In the genomic region with DNA sequence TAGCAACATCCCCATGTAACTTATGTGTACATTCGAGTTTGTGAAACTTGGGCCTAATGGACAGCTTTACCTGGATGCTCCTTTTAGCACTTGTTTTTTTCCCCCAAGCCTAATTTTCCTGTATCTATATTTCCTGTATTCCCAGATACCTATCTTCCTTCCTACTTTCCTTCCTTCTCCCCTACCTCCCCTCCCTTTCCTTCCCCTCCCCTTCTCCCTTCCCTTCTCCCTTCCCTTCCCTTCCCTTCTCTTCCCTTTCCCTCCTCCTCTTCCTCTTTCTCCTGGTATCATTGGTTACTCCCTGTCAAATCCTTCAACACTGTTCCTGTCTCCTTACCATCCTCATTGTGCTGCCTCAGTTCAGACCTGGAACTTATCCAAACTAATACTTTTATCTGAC, we compare ENCODE assay signal across 3 cellular contexts.
TF ChIP-seq lines count a peak whose summit lies in the region.

No MANE protein-coding gene starts in this region.

TF ChIP-seq in HCT116, 20 proteins besides CTCF, POLR2A, EP300 and RAD21:
- TF ChIP-seq TCF7L2 (IDR thresholded peaks at IDR 0.05; ENCODE audit: borderline replicate concordance, extremely low read depth, insufficient read depth, insufficient read length): no peak
- TF ChIP-seq, protein P1, sequence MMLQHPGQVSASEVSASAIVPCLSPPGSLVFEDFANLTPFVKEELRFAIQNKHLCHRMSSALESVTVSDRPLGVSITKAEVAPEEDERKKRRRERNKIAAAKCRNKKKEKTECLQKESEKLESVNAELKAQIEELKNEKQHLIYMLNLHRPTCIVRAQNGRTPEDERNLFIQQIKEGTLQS (IDR thresholded peaks at IDR 0.05): no peak
- TF ChIP-seq, protein P2, sequence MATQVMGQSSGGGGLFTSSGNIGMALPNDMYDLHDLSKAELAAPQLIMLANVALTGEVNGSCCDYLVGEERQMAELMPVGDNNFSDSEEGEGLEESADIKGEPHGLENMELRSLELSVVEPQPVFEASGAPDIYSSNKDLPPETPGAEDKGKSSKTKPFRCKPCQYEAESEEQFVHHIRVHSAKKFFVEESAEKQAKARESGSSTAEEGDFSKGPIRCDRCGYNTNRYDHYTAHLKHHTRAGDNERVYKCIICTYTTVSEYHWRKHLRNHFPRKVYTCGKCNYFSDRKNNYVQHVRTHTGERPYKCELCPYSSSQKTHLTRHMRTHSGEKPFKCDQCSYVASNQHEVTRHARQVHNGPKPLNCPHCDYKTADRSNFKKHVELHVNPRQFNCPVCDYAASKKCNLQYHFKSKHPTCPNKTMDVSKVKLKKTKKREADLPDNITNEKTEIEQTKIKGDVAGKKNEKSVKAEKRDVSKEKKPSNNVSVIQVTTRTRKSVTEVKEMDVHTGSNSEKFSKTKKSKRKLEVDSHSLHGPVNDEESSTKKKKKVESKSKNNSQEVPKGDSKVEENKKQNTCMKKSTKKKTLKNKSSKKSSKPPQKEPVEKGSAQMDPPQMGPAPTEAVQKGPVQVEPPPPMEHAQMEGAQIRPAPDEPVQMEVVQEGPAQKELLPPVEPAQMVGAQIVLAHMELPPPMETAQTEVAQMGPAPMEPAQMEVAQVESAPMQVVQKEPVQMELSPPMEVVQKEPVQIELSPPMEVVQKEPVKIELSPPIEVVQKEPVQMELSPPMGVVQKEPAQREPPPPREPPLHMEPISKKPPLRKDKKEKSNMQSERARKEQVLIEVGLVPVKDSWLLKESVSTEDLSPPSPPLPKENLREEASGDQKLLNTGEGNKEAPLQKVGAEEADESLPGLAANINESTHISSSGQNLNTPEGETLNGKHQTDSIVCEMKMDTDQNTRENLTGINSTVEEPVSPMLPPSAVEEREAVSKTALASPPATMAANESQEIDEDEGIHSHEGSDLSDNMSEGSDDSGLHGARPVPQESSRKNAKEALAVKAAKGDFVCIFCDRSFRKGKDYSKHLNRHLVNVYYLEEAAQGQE (IDR thresholded peaks at IDR 0.05; ENCODE audit: low read depth): no peak

TF ChIP-seq in HEK293, 187 proteins besides CTCF, POLR2A, EP300 and RAD21:
- TF ChIP-seq IKZF3 (tag by site-specific recombination; IDR thresholded peaks at IDR 0.05) (no peak), KLF8 (tag by site-specific recombination; IDR thresholded peaks at IDR 0.05) (no peak), ZNF585B (tag by site-specific recombination; IDR thresholded peaks at IDR 0.05) (no peak), PRDM1 (tag by site-specific recombination; IDR thresholded peaks at IDR 0.05) (peak; percentile 73), ZNF132 (tag by site-specific recombination; IDR thresholded peaks at IDR 0.05; ENCODE audit: borderline replicate concordance) (no peak)

TF ChIP-seq in K562, 482 proteins besides CTCF, POLR2A, EP300 and RAD21:
- 0 out of 4 replicates have a peak, but pooled peaks of 1 of the 2 experiments have one; percentile 11 for TF ChIP-seq HDAC1 (IDR thresholded peaks at IDR 0.05)
- TF ChIP-seq U2AF2 (optimal IDR thresholded peaks at IDR 0.05; ENCODE audit: low read depth, low read length): no peak
- peak; percentile 81; the same call in 1 of the 2 replicates for TF ChIP-seq TSC22D4 (tag; IDR thresholded peaks at IDR 0.05)
- peak; percentile 58; the same call in 1 of the 2 replicates for TF ChIP-seq ZNF512 (tag; IDR thresholded peaks at IDR 0.05)
- TF ChIP-seq, protein P3, sequence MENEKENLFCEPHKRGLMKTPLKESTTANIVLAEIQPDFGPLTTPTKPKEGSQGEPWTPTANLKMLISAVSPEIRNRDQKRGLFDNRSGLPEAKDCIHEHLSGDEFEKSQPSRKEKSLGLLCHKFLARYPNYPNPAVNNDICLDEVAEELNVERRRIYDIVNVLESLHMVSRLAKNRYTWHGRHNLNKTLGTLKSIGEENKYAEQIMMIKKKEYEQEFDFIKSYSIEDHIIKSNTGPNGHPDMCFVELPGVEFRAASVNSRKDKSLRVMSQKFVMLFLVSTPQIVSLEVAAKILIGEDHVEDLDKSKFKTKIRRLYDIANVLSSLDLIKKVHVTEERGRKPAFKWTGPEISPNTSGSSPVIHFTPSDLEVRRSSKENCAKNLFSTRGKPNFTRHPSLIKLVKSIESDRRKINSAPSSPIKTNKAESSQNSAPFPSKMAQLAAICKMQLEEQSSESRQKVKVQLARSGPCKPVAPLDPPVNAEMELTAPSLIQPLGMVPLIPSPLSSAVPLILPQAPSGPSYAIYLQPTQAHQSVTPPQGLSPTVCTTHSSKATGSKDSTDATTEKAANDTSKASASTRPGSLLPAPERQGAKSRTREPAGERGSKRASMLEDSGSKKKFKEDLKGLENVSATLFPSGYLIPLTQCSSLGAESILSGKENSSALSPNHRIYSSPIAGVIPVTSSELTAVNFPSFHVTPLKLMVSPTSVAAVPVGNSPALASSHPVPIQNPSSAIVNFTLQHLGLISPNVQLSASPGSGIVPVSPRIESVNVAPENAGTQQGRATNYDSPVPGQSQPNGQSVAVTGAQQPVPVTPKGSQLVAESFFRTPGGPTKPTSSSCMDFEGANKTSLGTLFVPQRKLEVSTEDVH (IDR thresholded peaks at IDR 0.05; ENCODE audit: low read depth, partially characterized antibody): no peak
- peak; percentile 73; the same call in 1 of the 2 replicates for TF ChIP-seq ELF4 (CRISPR knock-in tag; IDR thresholded peaks at IDR 0.05)
